In the genomic region with DNA sequence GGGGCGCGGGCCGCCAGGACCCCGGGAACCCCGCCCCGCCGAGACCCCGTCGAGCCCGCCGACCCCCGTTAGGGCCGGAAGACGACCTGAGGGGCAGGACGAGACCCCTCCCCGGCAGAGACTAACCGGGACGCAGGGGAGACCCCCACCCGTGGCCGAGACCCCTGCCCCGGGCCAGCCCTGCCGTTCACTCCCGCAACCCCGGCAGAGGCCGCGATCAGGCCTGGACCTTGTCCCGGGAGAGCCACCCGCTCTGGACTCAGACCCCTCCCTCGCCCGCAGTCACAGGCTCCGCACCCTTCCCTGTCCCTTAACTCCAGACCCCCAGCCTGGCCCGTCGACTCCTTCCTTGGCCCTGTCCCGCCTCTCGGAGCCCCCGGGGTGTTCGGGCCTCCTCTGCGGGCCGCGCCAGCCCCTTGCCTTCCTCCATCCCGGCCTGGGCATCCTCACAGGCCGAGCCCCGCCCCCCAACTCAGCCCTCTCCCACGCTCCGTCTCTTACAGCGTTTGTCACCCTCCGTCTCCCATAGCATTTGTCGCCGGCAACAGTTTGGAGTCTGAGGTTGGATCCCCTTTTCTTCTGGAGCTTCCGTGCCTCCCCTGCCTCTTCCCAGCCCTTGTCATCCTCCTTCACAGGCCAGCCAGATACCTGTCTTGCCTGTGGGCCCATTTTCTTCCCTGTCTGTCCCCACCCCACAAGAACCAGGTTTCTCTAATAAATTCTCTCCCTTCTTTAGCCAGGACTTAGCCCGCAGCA, we compare ENCODE assay signal across 8 cellular contexts. TPM values are rescaled to one million over a fixed set of nuclear protein-coding genes. Genes with fewer than 3 reads are reported as not detected.
A peak's percentile ranks its signal among the peaks of the same experiment; 100 is the strongest.
DNase-seq lines count a peak whose midpoint lies in the region; ATAC-seq and TF ChIP-seq lines count a peak whose summit lies in the region.

No MANE protein-coding gene starts in this region.

- no peak for TF ChIP-seq POLR2A in suprapubic skin (IDR thresholded peaks at IDR 0.05)

- TF ChIP-seq CTCF in left lung (IDR thresholded peaks at IDR 0.05) (no peak), suprapubic skin (IDR thresholded peaks at IDR 0.05) (no peak)

- H3K27me3 ChIP-seq in CD8-positive, alpha-beta memory T cell (ENCODE audit: insufficient read depth, low read length, poor library complexity, severe bottlenecking) = no peaks in the 10 kb centered on the region
- H3K27me3 ChIP-seq in left lung (no peaks in the 10 kb centered on the region), suprapubic skin (no peaks in the 10 kb centered on the region)

- no peaks in the 10 kb centered on the region for H3K36me3 ChIP-seq in CD8-positive, alpha-beta memory T cell (ENCODE audit: insufficient read depth, low read length)
- no peaks in the 10 kb centered on the region for H3K36me3 ChIP-seq in left lung
- H3K36me3 ChIP-seq in suprapubic skin = no peaks in the 10 kb centered on the region

- TF ChIP-seq EP300 in suprapubic skin (IDR thresholded peaks at IDR 0.05) = no peak

- no peak for DNase-seq in CD8-positive, alpha-beta memory T cell
- DNase-seq in astrocyte of the hippocampus (ENCODE audit: low read depth, low spot score) (peak; percentile 47), left lung (no peak), suprapubic skin (ENCODE audit: low spot score in 2 of 2) (no peak), AML-193 (lab: John Stamatoyannopoulos, UW) (no peak), NCI-H1048 (lab: John Stamatoyannopoulos, UW) (no peak)

- no peaks in the 10 kb centered on the region for H3K27me3 Mint-ChIP-seq in CD8-positive, alpha-beta memory T cell
- peaks cover 4% of the 10 kb centered on the region for H3K27me3 Mint-ChIP-seq in IgD-negative memory B cell

- peak; percentile 5 for ATAC-seq in left lung
- no peak for ATAC-seq in HG02973 (IDR thresholded peaks at IDR 0.05; ENCODE audit: unreplicated experiment)

- CTCF ChIA-PET in CD8-positive, alpha-beta memory T cell (lab: Charles Lee) = interaction anchor here (0.7 to 3.9 kb wide), 5 partner anchors 25 to 1684 kb away, joined by 3 to 33 read pairs (median 7); partner anchors contain the start of genes C20orf204 and PRPF6

- H3K4me1 ChIP-seq in CD8-positive, alpha-beta memory T cell (ENCODE audit: insufficient read depth, low read length) = peaks cover 41% of the 10 kb centered on the region
- H3K4me1 ChIP-seq in left lung (peaks cover 16 to 41% of the 10 kb centered on the region in 2 donors), suprapubic skin (peaks cover 40% of the 10 kb centered on the region)

- peak overlapping the region; percentile 50 for H3K4me3 ChIP-seq in CD8-positive, alpha-beta memory T cell (ENCODE audit: low read length)
- H3K4me3 ChIP-seq in left lung (peak overlapping the region; percentile 91 to 95), suprapubic skin (peak overlapping the region; percentile 89)

- peak overlapping the region in 7 of 8 donors; percentile 49 to 92 (median 68) for H3K27ac Mint-ChIP-seq in CD8-positive, alpha-beta memory T cell
- H3K27ac Mint-ChIP-seq in IgD-negative memory B cell = peak overlapping the region in 2 of 3 donors; percentile 28 to 61

- peaks cover 0 to 2% (median 0%) of the 10 kb centered on the region in 3 donors for H3K36me3 Mint-ChIP-seq in CD8-positive, alpha-beta memory T cell
- H3K36me3 Mint-ChIP-seq in IgD-negative memory B cell = peaks cover 1% of the 10 kb centered on the region

- intact Hi-C loops in left lung (cut with DNase I) = no loop called here

- peaks cover 21 to 50% (median 24%) of the 10 kb centered on the region in 3 donors for H3K4me1 Mint-ChIP-seq in CD8-positive, alpha-beta memory T cell
- peaks cover 17 to 31% (median 20%) of the 10 kb centered on the region in 3 donors for H3K4me1 Mint-ChIP-seq in IgD-negative memory B cell

- POLR2A ChIA-PET in CD8-positive, alpha-beta memory T cell (lab: Charles Lee) = interaction anchor here (0.9 to 1.4 kb wide), 7 partner anchors 12 to 542 kb away, joined by 3 to 6 read pairs (median 4); partner anchors contain the start of genes OPRL1, PRPF6 and RGS19

- H3K9me3 Mint-ChIP-seq in CD8-positive, alpha-beta memory T cell = no peaks in the 10 kb centered on the region
- H3K9me3 Mint-ChIP-seq in IgD-negative memory B cell = no peaks in the 10 kb centered on the region

- WGBS in suprapubic skin = 7% methylated on average over 16 of the region's 51 CpGs

- peak overlapping the region; percentile 82 to 89 (median 86) for H3K4me3 Mint-ChIP-seq in CD8-positive, alpha-beta memory T cell
- H3K4me3 Mint-ChIP-seq in IgD-negative memory B cell = peak overlapping the region; percentile 80 to 95 (median 86)

- no peaks in the 10 kb centered on the region for H3K9me3 ChIP-seq in CD8-positive, alpha-beta memory T cell (ENCODE audit: low read length)
- H3K9me3 ChIP-seq in left lung (no peaks in the 10 kb centered on the region), suprapubic skin (no peaks in the 10 kb centered on the region)

- H3K27ac ChIP-seq in CD8-positive, alpha-beta memory T cell (ENCODE audit: low read depth, low read length) = peak overlapping the region; percentile 51
- H3K27ac ChIP-seq in left lung (peak overlapping the region; percentile 79 to 83), suprapubic skin (peak overlapping the region; percentile 76)

RNA-seq across cellular contexts. Expression of gene TCEA2, which starts 0.6 kb away (rescaled TPM):
- 10 to 100 TPM; 24.2 to 24.5 TPM for total RNA-seq in CD8-positive, alpha-beta memory T cell
- polyA plus RNA-seq in CD8-positive, alpha-beta memory T cell = 30.9 TPM
- polyA plus RNA-seq in IgD-negative memory B cell = 41.3 TPM
- total RNA-seq in left lung = 10 to 100 TPM; 31.2 to 34.3 TPM
- total RNA-seq in suprapubic skin = 10 to 100 TPM in 3 of 4 donors, 1 to 10 TPM in 1; 8.6 to 27.9 (median 13.2) TPM

RNA-seq across cellular contexts. Expression of gene SOX18, which starts 14.1 kb away (rescaled TPM):
- total RNA-seq in CD8-positive, alpha-beta memory T cell = not detected
- polyA plus RNA-seq in CD8-positive, alpha-beta memory T cell = not detected
- not detected for polyA plus RNA-seq in IgD-negative memory B cell
- 10 to 100 TPM; 40.3 to 69.2 TPM for total RNA-seq in left lung
- total RNA-seq in suprapubic skin = 1 to 10 TPM in 3 of 4 donors, under 1 TPM in 1; 0.79 to 8.7 (median 3.3) TPM

RNA-seq across cellular contexts. Expression of gene RGS19, which starts 15.8 kb away (rescaled TPM):
- total RNA-seq in CD8-positive, alpha-beta memory T cell = 10 to 100 TPM; 35.3 to 36.9 TPM
- polyA plus RNA-seq in CD8-positive, alpha-beta memory T cell = 120 TPM
- 202 TPM for polyA plus RNA-seq in IgD-negative memory B cell
- total RNA-seq in left lung = 10 to 100 TPM; 23.4 to 63.9 TPM
- total RNA-seq in suprapubic skin = 10 to 100 TPM; 14.8 to 18.4 (median 16.2) TPM

RNA-seq across cellular contexts. Expression of gene OPRL1, which starts 16.3 kb away (rescaled TPM):
- total RNA-seq in CD8-positive, alpha-beta memory T cell = under 1 TPM; 0.38 to 0.44 TPM
- polyA plus RNA-seq in CD8-positive, alpha-beta memory T cell = 0.49 TPM
- polyA plus RNA-seq in IgD-negative memory B cell = 3.7 TPM
- 1 to 10 TPM; 1.8 to 2.0 TPM for total RNA-seq in left lung
- total RNA-seq in suprapubic skin = under 1 TPM; 0.45 to 0.68 (median 0.52) TPM

RNA-seq across cellular contexts. Expression of gene LKAAEAR1, which starts 20.6 kb away (rescaled TPM):
- total RNA-seq in CD8-positive, alpha-beta memory T cell = under 1 TPM; 0.29 to 0.39 TPM
- 1.2 TPM for polyA plus RNA-seq in CD8-positive, alpha-beta memory T cell
- 0.83 TPM for polyA plus RNA-seq in IgD-negative memory B cell
- total RNA-seq in left lung = under 1 TPM in 1 of 2 donors, not detected in 1; 0.45 TPM
- not detected for total RNA-seq in suprapubic skin

Comparison
In these comparisons a context has a peak if more than half of its experiments do, and no peak if none do; other contexts are left out.
1. RNA of gene SOX18, which starts 14.1 kb away (total RNA-seq): 40.3 to 69.2 TPM in left lung; 0.79 to 8.7 TPM in suprapubic skin and not detected in CD8-positive, alpha-beta memory T cell; every median in the first group is over 4 times any median in the second.
2. Peak in every context shown above with its lines, with median percentiles within 50 percentile points of each other: H3K27ac ChIP-seq and H3K4me3 ChIP-seq.